ENCODE assay signal across 18 cellular contexts in genomic region chr17:33112763-33113162, GRCh38.
DNase-seq lines count a peak whose midpoint lies in the region; ATAC-seq and TF ChIP-seq lines count a peak whose summit lies in the region.
"Had no signal": no experiment of that assay in that cellular context is flagged by ENCODE, and none has a peak within 500 bp of the region (broad histone marks: within the 10 kb centered on the region; RNA-seq: fewer than 3 reads in every experiment).

No MANE protein-coding gene starts in this region.

- H3K4me2 ChIP-seq in mammary epithelial cell (ENCODE audit: insufficient read depth, low read depth, low read length) = no peak overlapping the region

- peak; percentile 19 for DNase-seq in COLO829 (ENCODE audit: low spot score)
- DNase-seq in MG63 = peak; percentile 71
- peak; percentile 99 for DNase-seq in mammary epithelial cell
- peak; percentile 16 for DNase-seq in kidney epithelial cell (ENCODE audit: low read depth)
- no peak for DNase-seq in NCI-H1436 treated with DMSO at 0.1 percent for 48 hours (lab: John Stamatoyannopoulos, UW)
- DNase-seq in DMS79 (lab: John Stamatoyannopoulos, UW) = no peak
- no peak for DNase-seq in SW 1271 (lab: John Stamatoyannopoulos, UW)
- DNase-seq: activated CD4-positive, alpha-beta memory T cell treated with anti-CD3 and anti-CD28 coated beads, Interleukin-2, amount 10 ng/mL, durations not matched to agents 7 days and 5 days; activated naive CD4-positive, alpha-beta T cell treated with anti-CD3 and anti-CD28 coated beads, Interleukin-2, amount 50 U/mL, for 16 hours; activated T-cell treated with anti-CD3 and anti-CD28 coated beads, Interleukin-2, amount 50 U/mL, for 4 hours; Caco-2; colonic mucosa; lower lobe of right lung; occipital lobe; SHP77 treated with DMSO at 0.1 percent for 48 hours; uterus had no signal

- in situ Hi-C loops in mammary epithelial cell (cut with MboI; ENCODE audit: low sequenced_read_pairs in 2 of 2) = no loop called here

- no peak for ATAC-seq in HG03571 (IDR thresholded peaks at IDR 0.05; ENCODE audit: unreplicated experiment)
- ATAC-seq: activated T-cell treated with anti-CD3 and anti-CD28 coated beads, Interleukin-2, amount 50 U/mL, for 4 hours; lower lobe of right lung; sciatic nerve had no signal

- H3K36me3 ChIP-seq in MG63 (no peaks in the 10 kb centered on the region), mammary epithelial cell (ENCODE audit: insufficient read depth, low read length) (no peaks in the 10 kb centered on the region), kidney epithelial cell (ENCODE audit: control insufficient read depth, insufficient read depth, low read length) (no peaks in the 10 kb centered on the region)
- H3K36me3 ChIP-seq: colonic mucosa, lower lobe of right lung, uterus had no signal

- no peak overlapping the region for H3K9ac ChIP-seq in mammary epithelial cell (ENCODE audit: insufficient read depth, low read length)

- H2AFZ ChIP-seq in mammary epithelial cell (ENCODE audit: low read depth, low read length) = no peak overlapping the region

- H3K27ac ChIP-seq in mammary epithelial cell (ENCODE audit: insufficient read depth, low read depth, low read length) = peak overlapping the region; percentile 61
- H3K27ac ChIP-seq: colonic mucosa, lower lobe of right lung, uterus had no signal

- H3K4me3 ChIP-seq in MG63 (no peak overlapping the region), mammary epithelial cell (replicated peaks in 1 of 3; ENCODE audit: insufficient read depth in 1 of 3, low read depth in 2 of 3, low read length in 3 of 3) (no peak overlapping the region), kidney epithelial cell (ENCODE audit: low read depth, low read length) (no peak overlapping the region)
- H3K4me3 ChIP-seq: colonic mucosa, lower lobe of right lung, uterus had no signal

- TF ChIP-seq CTCF in mammary epithelial cell (conservative IDR thresholded peaks at IDR 0.05 in 1 of 2, IDR thresholded peaks at IDR 0.05 in 1 of 2; ENCODE audit: extremely low read depth in 1 of 2, insufficient read depth in 1 of 2, low read depth in 1 of 2, low read length in 2 of 2) = no peak
- TF ChIP-seq CTCF in kidney epithelial cell (IDR thresholded peaks at IDR 0.05; ENCODE audit: insufficient read depth, low read length, poor library complexity, severe bottlenecking) = no peak

- dilution Hi-C loops in mammary epithelial cell (cut with HindIII; ENCODE audit: low sequenced_read_pairs) = no loop called here

- peaks cover 28% of the 10 kb centered on the region for H3K4me1 ChIP-seq in mammary epithelial cell (ENCODE audit: insufficient read depth, low read length)
- H3K4me1 ChIP-seq: Caco-2, colonic mucosa, lower lobe of right lung, uterus had no signal

- H4K20me1 ChIP-seq in mammary epithelial cell (ENCODE audit: insufficient read depth, low read length) = no peaks in the 10 kb centered on the region

- no TSS peak for BruUV-seq in mammary epithelial cell (replicated peaks; lab: Mats Ljungman, UMichigan)

- H3K79me2 ChIP-seq in mammary epithelial cell (ENCODE audit: insufficient read depth, low read length) = no peaks in the 10 kb centered on the region

- intact Hi-C loops in mammary epithelial cell (cut with micrococcal nuclease) = loop anchor here (2.0 kb wide), 2 partner anchors 16 to 52 kb away; no protein-coding TSS in a partner anchor

- no peaks in the 10 kb centered on the region; the same call in 1 of the 2 replicates for H3K27me3 ChIP-seq in MG63
- no peaks in the 10 kb centered on the region for H3K27me3 ChIP-seq in mammary epithelial cell (ENCODE audit: insufficient read depth, low read length)
- H3K27me3 ChIP-seq in kidney epithelial cell (ENCODE audit: control insufficient read depth, insufficient read depth, low read length) = no peaks in the 10 kb centered on the region
- H3K27me3 ChIP-seq: colonic mucosa, uterus had no signal

- 0% methylated on average over 4 of the region's 4 CpGs for WGBS in mammary epithelial cell (ENCODE audit: low coverage, missing lambda C conversion rate)

- no peaks in the 10 kb centered on the region for H3K9me3 ChIP-seq in MG63
- no peaks in the 10 kb centered on the region for H3K9me3 ChIP-seq in mammary epithelial cell (replicated peaks; ENCODE audit: insufficient read depth, low read length)
- H3K9me3 ChIP-seq: Caco-2, colonic mucosa, lower lobe of right lung, uterus had no signal

- CTCF ChIA-PET in mammary epithelial cell (lab: Charles Lee; ENCODE audit: low non-redundant PET) = no interaction called here

Comparison
In these comparisons a context has a peak if more than half of its experiments do, and no peak if none do; other contexts are left out.
1. DNase-seq: peak in COLO829 (single experiment), MG63 (single experiment), mammary epithelial cell (single experiment) and kidney epithelial cell (single experiment); none in NCI-H1436 treated with DMSO at 0.1 percent for 48 hours (single experiment), DMS79 (single experiment) and SW 1271 (0 of 2).